1 cellular context compared by ENCODE assay signal in genomic region chr17:6603746-6604325, GRCh38.
TF ChIP-seq lines count a peak whose summit lies in the region.

No MANE protein-coding gene starts in this region.

TF ChIP-seq in endothelial cell of umbilical vein, 7 proteins besides CTCF, POLR2A, EP300 and RAD21:
- TF ChIP-seq GATA2 (IDR thresholded peaks at IDR 0.05; ENCODE audit: insufficient read depth, insufficient read length, low read depth, low read length) = no peak
- no peak for TF ChIP-seq EZH2 (IDR thresholded peaks at IDR 0.05; ENCODE audit: borderline replicate concordance, low read depth, low read length, severe bottlenecking)
- no peak for TF ChIP-seq MYC (IDR thresholded peaks at IDR 0.05; ENCODE audit: low read depth, low read length)
- no peak for TF ChIP-seq POLR2AphosphoS5 (IDR thresholded peaks at IDR 0.05; ENCODE audit: insufficient read depth, low read depth, low read length)
- no peak for TF ChIP-seq JUN (IDR thresholded peaks at IDR 0.05; ENCODE audit: borderline replicate concordance, insufficient read depth, insufficient read length, low read depth)
- TF ChIP-seq FOS (IDR thresholded peaks at IDR 0.05; ENCODE audit: borderline replicate concordance, insufficient read depth, low read length) = no peak
- no peak for TF ChIP-seq MAX (IDR thresholded peaks at IDR 0.05; ENCODE audit: insufficient read depth, insufficient read length)
